In the genomic region with DNA sequence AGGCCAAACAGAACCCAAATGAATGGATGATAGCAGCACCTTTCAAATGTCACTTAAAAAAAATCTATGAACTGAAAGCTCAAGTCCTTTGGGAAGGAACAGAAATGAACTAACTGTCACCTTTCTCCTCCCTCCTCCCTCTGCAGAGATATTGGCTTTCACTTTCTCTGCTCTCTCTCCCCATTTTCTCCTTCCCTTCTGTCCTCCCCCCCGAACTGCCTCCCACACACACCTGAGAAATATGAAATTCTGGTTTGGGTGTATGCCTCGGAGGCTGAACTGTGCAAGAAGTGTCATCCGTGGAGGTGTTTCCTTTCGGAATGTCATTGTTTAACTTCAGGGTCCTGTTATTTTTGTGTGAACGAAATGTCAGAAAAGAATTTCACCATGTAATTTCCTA, we compare ENCODE assay signal across 20 cellular contexts.
"Had no signal": no experiment of that assay in that cellular context is flagged by ENCODE, and none has a peak within 500 bp of the region (broad histone marks: within the 10 kb centered on the region; RNA-seq: fewer than 3 reads in every experiment).

No MANE protein-coding gene starts in this region.

- H3K27me3 ChIP-seq: body of pancreas, sigmoid colon, testis had no signal

- H3K4me3 Mint-ChIP-seq: activated naive CD8-positive, alpha-beta T cell; central memory CD8-positive, alpha-beta T cell; memory B cell; naive thymus-derived CD4-positive, alpha-beta T cell had no signal

- ATAC-seq: activated CD4-positive, CD25-positive, alpha-beta regulatory T cell treated with anti-CD3 and anti-CD28 coated beads, Interleukin-2, amount 50 U/mL, for 24 hours; body of pancreas; mucosa of descending colon; naive thymus-derived CD4-positive, alpha-beta T cell; psoas muscle had no signal

- H3K9me3 Mint-ChIP-seq: central memory CD8-positive, alpha-beta T cell; memory B cell had no signal

- DNase-seq: activated CD4-positive, alpha-beta T cell treated with anti-CD3 and anti-CD28 coated beads, Interleukin-2, amount 50 U/mL, for 1 hour; activated CD8-positive, alpha-beta memory T cell treated with anti-CD3 and anti-CD28 coated beads for 24 hours; activated gamma-delta T cell treated with Interleukin-2 at 50 U/mL for 16 hours; amniotic stem cell; body of pancreas; effector CD8-positive, alpha-beta T cell; esophagus squamous epithelium; left ventricle myocardium inferior; mucosa of descending colon; naive thymus-derived CD4-positive, alpha-beta T cell; psoas muscle; sigmoid colon; spleen; stomach; T-helper 9 cell; testis had no signal

- H3K27ac ChIP-seq: body of pancreas, esophagus squamous epithelium, left ventricle myocardium inferior, psoas muscle, sigmoid colon, spleen, stomach, testis had no signal

- H3K27ac Mint-ChIP-seq: activated naive CD8-positive, alpha-beta T cell; memory B cell; naive thymus-derived CD4-positive, alpha-beta T cell had no signal

- H3K4me3 ChIP-seq: body of pancreas, esophagus squamous epithelium, left ventricle myocardium inferior, mucosa of descending colon, psoas muscle, sigmoid colon, spleen, stomach, testis had no signal

- H3K9me3 ChIP-seq: body of pancreas, esophagus squamous epithelium, left ventricle myocardium inferior, mucosa of descending colon, psoas muscle, sigmoid colon, spleen, stomach, testis had no signal

- H3K4me1 ChIP-seq: body of pancreas, esophagus squamous epithelium, left ventricle myocardium inferior, psoas muscle, sigmoid colon, stomach, testis had no signal

- H3K4me1 Mint-ChIP-seq: central memory CD8-positive, alpha-beta T cell; naive thymus-derived CD4-positive, alpha-beta T cell had no signal

- H3K36me3 Mint-ChIP-seq: activated naive CD8-positive, alpha-beta T cell; memory B cell; naive thymus-derived CD4-positive, alpha-beta T cell had no signal
